ENCODE assay signal across 24 cellular contexts in the genomic region with DNA sequence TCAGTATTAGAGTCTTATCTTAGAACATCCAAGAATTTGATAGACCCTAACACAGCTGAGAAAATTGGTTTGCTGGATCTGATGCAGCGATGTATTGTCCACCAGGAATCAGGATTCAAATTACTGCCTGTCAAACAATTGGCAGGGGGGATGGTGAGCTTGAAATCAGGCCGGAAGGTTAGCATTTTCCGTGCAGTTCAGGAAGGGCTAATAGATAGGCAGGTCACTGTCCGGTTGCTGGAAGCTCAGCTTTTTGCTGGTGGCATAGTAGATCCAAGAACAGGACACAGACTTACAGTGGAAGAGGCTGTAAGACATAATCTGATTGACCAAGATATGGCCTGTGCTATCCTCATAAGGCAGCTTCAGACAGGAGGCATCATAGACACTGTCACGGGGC.
DNase-seq lines count a peak whose midpoint lies in the region; ATAC-seq and TF ChIP-seq lines count a peak whose summit lies in the region.
"Had no signal": no experiment of that assay in that cellular context is flagged by ENCODE, and none has a peak within 500 bp of the region (broad histone marks: within the 10 kb centered on the region; RNA-seq: fewer than 3 reads in every experiment).

No MANE protein-coding gene starts in this region.

- H3K4me1 Mint-ChIP-seq in CD4-positive, CD25-positive, alpha-beta regulatory T cell: peaks cover 8 to 28% (median 16%) of the 10 kb centered on the region in 4 donors
- peaks cover 21 to 56% (median 36%) of the 10 kb centered on the region in 4 donors for H3K4me1 Mint-ChIP-seq in CD4-positive, alpha-beta memory T cell

- WGBS in mesenchymal stem cell: 97% methylated on average over 5 of the region's 5 CpGs

- no peak overlapping the region for H3K18ac ChIP-seq in mesenchymal stem cell (ENCODE audit: low read depth in 1 of 2, low read length in 2 of 2)

- H3K27ac Mint-ChIP-seq in CD4-positive, CD25-positive, alpha-beta regulatory T cell: peak overlapping the region in 2 of 3 donors; percentile 42 to 72
- peak overlapping the region in 5 of 7 donors; percentile 43 to 89 (median 57) for H3K27ac Mint-ChIP-seq in CD4-positive, alpha-beta memory T cell

- CTCF ChIA-PET in CD4-positive, alpha-beta memory T cell (lab: Charles Lee; ENCODE audit: partially characterized antibody): no interaction called here

- H2BK15ac ChIP-seq in mesenchymal stem cell (ENCODE audit: low read depth, poor library complexity, severe bottlenecking): no peak overlapping the region

- no peak overlapping the region for H4K8ac ChIP-seq in mesenchymal stem cell (ENCODE audit: low read length)

- no peak for TF ChIP-seq POLR2A in erythroblast (IDR thresholded peaks at IDR 0.05; ENCODE audit: low read length)

- no peak overlapping the region for H3K27ac ChIP-seq in CD4-positive, CD25-positive, alpha-beta regulatory T cell (ENCODE audit: insufficient read depth, low read length, poor library complexity, severe bottlenecking)
- no peak overlapping the region for H3K27ac ChIP-seq in CD4-positive, alpha-beta memory T cell (ENCODE audit: low read depth, low read length)
- H3K27ac ChIP-seq in caudate nucleus (ENCODE audit: low read depth, low read length) (peak overlapping the region; percentile 50), mesenchymal stem cell (ENCODE audit: low read length, poor library complexity, severe bottlenecking) (no peak overlapping the region)
- H3K27ac ChIP-seq: coronary artery, KMS-11, lower lobe of right lung, psoas muscle, upper lobe of left lung had no signal

- H3K4me3 Mint-ChIP-seq in CD4-positive, CD25-positive, alpha-beta regulatory T cell: no peak overlapping the region
- peak overlapping the region in 1 of 8 donors; percentile 15 for H3K4me3 Mint-ChIP-seq in CD4-positive, alpha-beta memory T cell

- no peak overlapping the region for H3K4me2 ChIP-seq in mesenchymal stem cell (ENCODE audit: low read length, poor library complexity, severe bottlenecking)
- H3K4me2 ChIP-seq: KMS-11 had no signal

- H3K36me3 ChIP-seq in CD4-positive, CD25-positive, alpha-beta regulatory T cell (ENCODE audit: control insufficient read depth, insufficient read depth, low read length): peaks cover 92% of the 10 kb centered on the region
- peaks cover 61% of the 10 kb centered on the region for H3K36me3 ChIP-seq in CD4-positive, alpha-beta memory T cell (ENCODE audit: insufficient read depth, low read length)
- H3K36me3 ChIP-seq in mesenchymal stem cell (ENCODE audit: control insufficient read depth in 1 of 2, insufficient read depth in 2 of 2, low read depth in 1 of 2, low read length in 2 of 2): peaks cover 12 to 81% of the 10 kb centered on the region in 2 experiments

- H2AFZ ChIP-seq in mesenchymal stem cell (ENCODE audit: low read depth, low read length): no peak overlapping the region

- no peak overlapping the region for H3K9ac ChIP-seq in mesenchymal stem cell (ENCODE audit: low read length)
- H3K9ac ChIP-seq: KMS-11 had no signal

- H2BK12ac ChIP-seq in mesenchymal stem cell (ENCODE audit: low read length in 2 of 2): no peak overlapping the region

- no peak overlapping the region for H3K4ac ChIP-seq in mesenchymal stem cell (ENCODE audit: low read depth in 1 of 2, low read length in 2 of 2)

- no peak overlapping the region for H3K14ac ChIP-seq in mesenchymal stem cell (ENCODE audit: low read length in 2 of 2)

- no peak overlapping the region for H2BK120ac ChIP-seq in mesenchymal stem cell (ENCODE audit: low read depth, low read length)

- ATAC-seq in CD4-positive, CD25-positive, alpha-beta regulatory T cell (ENCODE audit: low read depth in 2 of 2): no peak
- ATAC-seq in HG03354 (IDR thresholded peaks at IDR 0.05; ENCODE audit: poor library complexity, severe bottlenecking, unreplicated experiment) (no peak), GM18858 (IDR thresholded peaks at IDR 0.05; ENCODE audit: unreplicated experiment) (no peak)
- ATAC-seq: lower lobe of right lung, Panc1, psoas muscle had no signal

- H3K4me1 ChIP-seq in CD4-positive, CD25-positive, alpha-beta regulatory T cell (ENCODE audit: control insufficient read depth, insufficient read depth, low read length, poor library complexity, severe bottlenecking): no peaks in the 10 kb centered on the region
- H3K4me1 ChIP-seq in CD4-positive, alpha-beta memory T cell (ENCODE audit: insufficient read depth, low read length): peaks cover 21% of the 10 kb centered on the region
- peaks cover 6% of the 10 kb centered on the region for H3K4me1 ChIP-seq in mesenchymal stem cell (ENCODE audit: control insufficient read depth, insufficient read depth, low read depth, low read length)
- H3K4me1 ChIP-seq: psoas muscle had no signal

- H2AK5ac ChIP-seq in mesenchymal stem cell (ENCODE audit: low read length, severe bottlenecking): peak overlapping the region; percentile 9

- H3K4me3 ChIP-seq in CD4-positive, CD25-positive, alpha-beta regulatory T cell (ENCODE audit: low read depth, low read length): no peak overlapping the region
- H3K4me3 ChIP-seq in CD4-positive, alpha-beta memory T cell (ENCODE audit: low read length in 2 of 2): no peak overlapping the region
- H3K4me3 ChIP-seq in mesenchymal stem cell (ENCODE audit: insufficient read depth in 1 of 2, low read depth in 1 of 2, low read length in 2 of 2): no peak overlapping the region
- H3K4me3 ChIP-seq: adrenal gland, coronary artery, lower lobe of right lung, psoas muscle, upper lobe of left lung had no signal

- DNase-seq in CD4-positive, CD25-positive, alpha-beta regulatory T cell: no peak
- no peak for DNase-seq in CD4-positive, alpha-beta memory T cell
- DNase-seq in caudate nucleus (lab: John Stamatoyannopoulos, UW) (peak in 2 of 61 donors; percentile 2 to 4), mesenchymal stem cell (no peak), erythroblast (lab: John Stamatoyannopoulos, UW) (no peak)
- DNase-seq in activated effector memory CD4-positive, alpha-beta T cell treated with anti-CD3 and anti-CD28 coated beads, Interleukin-2, amount 50 U/mL, for 16 hours: no peak
- DNase-seq: activated CD4-positive, alpha-beta T cell treated with anti-CD3 and anti-CD28 coated beads for 1 hour; activated gamma-delta T cell; adrenal gland; GDM1; islet precursor cell; lower lobe of right lung; NCI-H1694; NCI-H2171 treated with DMSO at 0.1 percent for 48 hours; NCI-H524; NK-92 treated with Interleukin-12 subunit alpha and Interleukin-12 subunit beta, amount 100 ng/mL, for 24 hours; psoas muscle; SHP77 treated with DMSO at 0.1 percent for 48 hours; upper lobe of left lung had no signal

- no peak overlapping the region for H2BK5ac ChIP-seq in mesenchymal stem cell (ENCODE audit: low read depth, low read length, poor library complexity, severe bottlenecking)

- H3K9me3 ChIP-seq in CD4-positive, CD25-positive, alpha-beta regulatory T cell (ENCODE audit: control insufficient read depth in 2 of 2, low read length in 2 of 2): no peaks in the 10 kb centered on the region
- H3K9me3 ChIP-seq in CD4-positive, alpha-beta memory T cell (ENCODE audit: control insufficient read depth in 1 of 2, low read length in 2 of 2): no peaks in the 10 kb centered on the region
- H3K9me3 ChIP-seq in mesenchymal stem cell (ENCODE audit: control insufficient read depth, low read length): no peaks in the 10 kb centered on the region
- H3K9me3 ChIP-seq: adrenal gland, lower lobe of right lung, psoas muscle, upper lobe of left lung had no signal

- H3K27me3 ChIP-seq in CD4-positive, CD25-positive, alpha-beta regulatory T cell (ENCODE audit: control insufficient read depth, insufficient read depth, low read length): no peaks in the 10 kb centered on the region
- no peaks in the 10 kb centered on the region for H3K27me3 ChIP-seq in CD4-positive, alpha-beta memory T cell (ENCODE audit: insufficient read depth, low read length)
- H3K27me3 ChIP-seq in mesenchymal stem cell (ENCODE audit: control insufficient read depth in 1 of 2, insufficient read depth in 1 of 2, low read length in 2 of 2): no peaks in the 10 kb centered on the region
- H3K27me3 ChIP-seq: adrenal gland, upper lobe of left lung had no signal

- H4K91ac ChIP-seq in mesenchymal stem cell (ENCODE audit: low read length): no peak overlapping the region

- H3K27me3 Mint-ChIP-seq in CD4-positive, CD25-positive, alpha-beta regulatory T cell: no peaks in the 10 kb centered on the region
- no peaks in the 10 kb centered on the region for H3K27me3 Mint-ChIP-seq in CD4-positive, alpha-beta memory T cell

- intact Hi-C loops in CD4-positive, alpha-beta memory T cell (cut with micrococcal nuclease): no loop called here

- POLR2A ChIA-PET in CD4-positive, alpha-beta memory T cell (lab: Charles Lee; ENCODE audit: partially characterized antibody): interaction anchor here (0.8 kb wide), 1 partner anchor 19 kb away, joined by 3 read pairs; no protein-coding TSS in a partner anchor

- no peak overlapping the region for H3K23ac ChIP-seq in mesenchymal stem cell (ENCODE audit: low read length in 2 of 2)

- H3K9me3 Mint-ChIP-seq in CD4-positive, CD25-positive, alpha-beta regulatory T cell: peaks cover 0 to 1% (median 0%) of the 10 kb centered on the region in 7 donors
- no peaks in the 10 kb centered on the region for H3K9me3 Mint-ChIP-seq in CD4-positive, alpha-beta memory T cell

- peaks cover 62% of the 10 kb centered on the region for H3K36me3 Mint-ChIP-seq in CD4-positive, CD25-positive, alpha-beta regulatory T cell
- H3K36me3 Mint-ChIP-seq in CD4-positive, alpha-beta memory T cell: peaks cover 62 to 97% of the 10 kb centered on the region in 2 donors

- peaks cover 22% of the 10 kb centered on the region for H3K79me1 ChIP-seq in mesenchymal stem cell (replicated peaks; ENCODE audit: low read length, poor library complexity, severe bottlenecking)
